ENCODE assay signal across 1 cellular context in genomic region chr19:37243206-37243632, GRCh38.
A peak's percentile ranks its signal among the peaks of the same experiment; 100 is the strongest.
TF ChIP-seq lines count a peak whose summit lies in the region.

No MANE protein-coding gene starts in this region.

TF ChIP-seq in H1, 55 proteins besides CTCF, POLR2A, EP300 and RAD21:
- no peak for TF ChIP-seq SAP30 (IDR thresholded peaks at IDR 0.05; ENCODE audit: insufficient read depth, insufficient replicate concordance, low read length)
- no peak for TF ChIP-seq CBX5 (IDR thresholded peaks at IDR 0.05; ENCODE audit: low read depth, low read length)
- no peak for TF ChIP-seq EZH2 (IDR thresholded peaks at IDR 0.05; ENCODE audit: low read depth, low read length, severe bottlenecking)
- peak; percentile 98 for TF ChIP-seq ZNF274 (IDR thresholded peaks at IDR 0.05; ENCODE audit: borderline replicate concordance, extremely low read depth, low read length)
- no peak for TF ChIP-seq CBX8 (IDR thresholded peaks at IDR 0.05; ENCODE audit: borderline replicate concordance, low read depth, low read length)
- TF ChIP-seq SIN3A (conservative IDR thresholded peaks at IDR 0.05 in 1 of 2, IDR thresholded peaks at IDR 0.05 in 1 of 2; ENCODE audit: low read depth in 1 of 2, low read length in 2 of 2) = no peak
- no peak for TF ChIP-seq TBP (IDR thresholded peaks at IDR 0.05; ENCODE audit: low read depth, low read length)
TF ChIP-seq in H1: peak in this region for 1.
